30 cellular contexts compared by ENCODE assay signal in genomic region chr4:134326866-134327265, GRCh38.
"Had no signal": no experiment of that assay in that cellular context is flagged by ENCODE, and none has a peak within 500 bp of the region (broad histone marks: within the 10 kb centered on the region; RNA-seq: fewer than 3 reads in every experiment).

No MANE protein-coding gene starts in this region.

- H3K36me3 ChIP-seq: ascending aorta, Peyer's patch had no signal

- DNase-seq: activated CD4-positive, alpha-beta T cell treated with anti-CD3 and anti-CD28 coated beads for 48 hours; activated CD4-positive, alpha-beta T cell treated with anti-CD3 and anti-CD28 coated beads, Interleukin-2, amount 50 U/mL, for 4 hours; activated CD4-positive, CD25-positive, alpha-beta regulatory T cell treated with anti-CD3 and anti-CD28 coated beads, Interleukin-2, amount 50 U/mL, for 72 hours; activated CD8-positive, alpha-beta memory T cell treated with anti-CD3 and anti-CD28 coated beads for 24 hours; activated effector memory CD4-positive, alpha-beta T cell treated with anti-CD3 and anti-CD28 coated beads, Interleukin-2, amount 50 U/mL, for 16 hours; activated naive CD4-positive, alpha-beta T cell treated with Interleukin-2 at 50 U/mL for 16 hours; activated naive CD8-positive, alpha-beta T cell treated with anti-CD3 and anti-CD28 coated beads, Interleukin-2, amount 50 U/mL, for 24 hours; activated T-cell treated with anti-CD3 and anti-CD28 coated beads, Interleukin-2, amount 50 U/mL, for 4 hours; amniotic stem cell; body of pancreas; central memory CD4-positive, alpha-beta T cell; Kasumi-1; NCI-H1048; NCI-H1694; NCI-H2029; NCI-H2107; NCI-H2171 treated with DMSO at 0.1 percent for 48 hours; NCI-H526 treated with DMSO at 0.1 percent for 48 hours; NCI-H82; NK-92 treated with Interleukin-12 subunit alpha and Interleukin-12 subunit beta, amount 100 ng/mL, for 24 hours; OCI-M1; Peyer's patch; SIG-M5; T-helper 17 cell; T-helper 9 cell had no signal

- H3K9me3 ChIP-seq: ascending aorta, body of pancreas, Peyer's patch had no signal

- FAIRE-seq: bronchial epithelial cell had no signal

- ATAC-seq: activated naive CD4-positive, alpha-beta T cell treated with anti-CD3 and anti-CD28 coated beads, Interleukin-2, amount 50 U/mL, for 72 hours; activated naive CD8-positive, alpha-beta T cell treated with anti-CD3 and anti-CD28 coated beads, Interleukin-2, amount 50 U/mL, for 24 hours; activated T-cell treated with anti-CD3 and anti-CD28 coated beads, Interleukin-2, amount 50 U/mL, for 4 hours; body of pancreas; T-helper 17 cell; WTC11 had no signal

- H3K27ac ChIP-seq: ascending aorta, body of pancreas, coronary artery, Peyer's patch had no signal

- H3K4me3 ChIP-seq: ascending aorta, body of pancreas, coronary artery, Peyer's patch had no signal

- H3K4me1 ChIP-seq: ascending aorta, body of pancreas, Peyer's patch had no signal

- H3K27me3 ChIP-seq: ascending aorta, body of pancreas, Peyer's patch had no signal
